ENCODE assay signal across 20 cellular contexts in the genomic region with DNA sequence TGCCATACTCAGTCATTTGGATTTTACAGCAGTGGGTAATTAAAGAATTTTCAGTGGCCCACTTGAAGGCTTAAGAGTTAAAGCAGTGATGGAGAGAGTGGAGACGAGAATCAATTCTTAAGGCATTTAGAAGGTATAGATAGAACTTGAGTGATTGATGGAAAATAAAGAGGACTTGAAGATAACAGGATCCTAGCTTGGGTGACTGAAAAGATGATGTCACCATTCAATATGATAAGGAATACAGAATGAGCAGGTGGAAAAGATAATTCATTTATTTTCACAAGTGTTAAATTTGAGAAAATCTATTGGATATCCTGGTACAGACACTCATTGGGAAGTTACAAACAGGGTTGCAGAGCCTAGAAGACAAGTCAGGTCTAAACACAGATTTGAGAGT. TPM values are rescaled to one million over a fixed set of nuclear protein-coding genes. Genes with fewer than 3 reads are reported as not detected.
DNase-seq lines count a peak whose midpoint lies in the region; ATAC-seq and TF ChIP-seq lines count a peak whose summit lies in the region.
"Had no signal": no experiment of that assay in that cellular context is flagged by ENCODE, and none has a peak within 500 bp of the region (broad histone marks: within the 10 kb centered on the region; RNA-seq: fewer than 3 reads in every experiment).

No MANE protein-coding gene starts in this region.

- H3K9ac ChIP-seq in OCI-LY3 (ENCODE audit: low read length) (no peak overlapping the region), iPS-20b (ENCODE audit: low read depth, low read length) (0 out of 2 replicates have a peak overlapping the region, but pooled peaks have one; percentile 7), neural progenitor cell (no peak overlapping the region)

- TF ChIP-seq CTCF in GM23338 (conservative IDR thresholded peaks at IDR 0.05; ENCODE audit: low read depth in 2 of 2): no peak
- no peak for TF ChIP-seq CTCF in OCI-LY3 (IDR thresholded peaks at IDR 0.05; ENCODE audit: low read depth, low read length)
- TF ChIP-seq CTCF in neural progenitor cell (IDR thresholded peaks at IDR 0.05): no peak
- TF ChIP-seq CTCF in BE2C (IDR thresholded peaks at IDR 0.05; ENCODE audit: low read depth, low read length): no peak

- H3K27me3 ChIP-seq in GM23338 (ENCODE audit: insufficient read depth) (no peaks in the 10 kb centered on the region), OCI-LY3 (ENCODE audit: low read depth, low read length) (no peaks in the 10 kb centered on the region), iPS-20b (ENCODE audit: insufficient read depth, low read length) (no peaks in the 10 kb centered on the region), neural progenitor cell (no peaks in the 10 kb centered on the region), BE2C (no peaks in the 10 kb centered on the region)

- H3K27ac ChIP-seq in GM23338 (ENCODE audit: low read depth) (peak overlapping the region; percentile 61), OCI-LY3 (ENCODE audit: low read length) (peak overlapping the region; percentile 11; the same call in 1 of the 2 replicates), iPS-20b (ENCODE audit: low read length) (no peak overlapping the region), neural progenitor cell (peak overlapping the region; percentile 82)
- H3K27ac ChIP-seq: A549 had no signal

- H3K27me3 Mint-ChIP-seq in GM23338 (ENCODE audit: insufficient read depth, low read depth, poor library complexity) (no peaks in the 10 kb centered on the region), neural progenitor cell (ENCODE audit: insufficient read depth, low read depth) (peaks cover 2% of the 10 kb centered on the region)
- H3K27me3 Mint-ChIP-seq: CD4-positive, alpha-beta memory T cell had no signal

- H3K4me1 ChIP-seq in GM23338 (ENCODE audit: insufficient read depth) (no peaks in the 10 kb centered on the region; the same call in 1 of the 2 replicates), OCI-LY3 (ENCODE audit: low read length) (peaks cover 28% of the 10 kb centered on the region), iPS-20b (ENCODE audit: insufficient read depth, low read length) (no peaks in the 10 kb centered on the region; the same call in 1 of the 2 replicates), neural progenitor cell (peaks cover 30% of the 10 kb centered on the region), BE2C (no peaks in the 10 kb centered on the region)

- H2AFZ ChIP-seq in GM23338 (no peak overlapping the region), OCI-LY3 (ENCODE audit: low read depth, low read length) (no peak overlapping the region), neural progenitor cell (replicated peaks) (no peak overlapping the region)

- no peaks in the 10 kb centered on the region for H3K9me2 ChIP-seq in GM23338 (ENCODE audit: insufficient read depth)

- peaks cover 1% of the 10 kb centered on the region for H3F3A ChIP-seq in GM23338 (replicated peaks; ENCODE audit: low read depth)
- H3F3A ChIP-seq in neural progenitor cell (ENCODE audit: low read depth): peaks cover 63% of the 10 kb centered on the region

- no peak overlapping the region for H3K4me2 ChIP-seq in GM23338
- no peak overlapping the region for H3K4me2 ChIP-seq in OCI-LY3 (ENCODE audit: low read length)
- peak overlapping the region; percentile 16 for H3K4me2 ChIP-seq in neural progenitor cell
- H3K4me2 ChIP-seq: A549 had no signal

- H4K20me1 ChIP-seq in GM23338 (replicated peaks; ENCODE audit: insufficient read depth): peaks cover 38% of the 10 kb centered on the region
- no peaks in the 10 kb centered on the region for H4K20me1 ChIP-seq in OCI-LY3 (ENCODE audit: insufficient read depth, low read length)
- H4K20me1 ChIP-seq in neural progenitor cell (ENCODE audit: low read depth): peaks cover 71% of the 10 kb centered on the region

- no peak for DNase-seq in GM23338 (ENCODE audit: low spot score)
- DNase-seq in neural progenitor cell (ENCODE audit: low spot score): no peak
- DNase-seq in BE2C: no peak
- DNase-seq in mesenteric fat pad (ENCODE audit: low spot score): no peak
- DNase-seq in RPMI8226: no peak
- DNase-seq: 8988T; ACHN; AML-193; C1 segment of cervical spinal cord; Calu3; CD4-positive, alpha-beta memory T cell; COR-L47; DMS53; DMS79 treated with DMSO at 0.1 percent for 48 hours; GF-D8; GOT3 had no signal

- H3K4me3 ChIP-seq in GM23338: no peak overlapping the region
- H3K4me3 ChIP-seq in OCI-LY3 (ENCODE audit: low read length): no peak overlapping the region
- no peak overlapping the region for H3K4me3 ChIP-seq in iPS-20b (ENCODE audit: low read length)
- no peak overlapping the region for H3K4me3 ChIP-seq in neural progenitor cell
- H3K4me3 ChIP-seq in BE2C (ENCODE audit: low read depth, low read length): no peak overlapping the region
- H3K4me3 ChIP-seq: A549, HAP-1 had no signal

- H3K9me3 ChIP-seq in OCI-LY3 (ENCODE audit: insufficient read depth, low read length) (no peaks in the 10 kb centered on the region), iPS-20b (ENCODE audit: insufficient read depth, low read depth, low read length) (no peaks in the 10 kb centered on the region), neural progenitor cell (ENCODE audit: low read depth) (no peaks in the 10 kb centered on the region), BE2C (no peaks in the 10 kb centered on the region)
- H3K9me3 ChIP-seq: A549, HAP-1 had no signal

- H3K9me3 Mint-ChIP-seq in GM23338 (no peaks in the 10 kb centered on the region), neural progenitor cell (no peaks in the 10 kb centered on the region)
- H3K9me3 Mint-ChIP-seq: CD4-positive, alpha-beta memory T cell had no signal

- H3K4me3 Mint-ChIP-seq in GM23338: no peak overlapping the region
- no peak overlapping the region for H3K4me3 Mint-ChIP-seq in neural progenitor cell
- H3K4me3 Mint-ChIP-seq: CD4-positive, alpha-beta memory T cell had no signal

- H3K36me3 ChIP-seq in GM23338 (ENCODE audit: insufficient read depth) (peaks cover 81% of the 10 kb centered on the region), OCI-LY3 (replicated peaks; ENCODE audit: low read depth, low read length) (peaks cover 65% of the 10 kb centered on the region), iPS-20b (ENCODE audit: insufficient read depth, low read depth, low read length) (peaks cover 100% of the 10 kb centered on the region), neural progenitor cell (peaks cover 36% of the 10 kb centered on the region), BE2C (peaks cover 94% of the 10 kb centered on the region)

- H3K4me1 Mint-ChIP-seq in GM23338 (peaks cover 6% of the 10 kb centered on the region), neural progenitor cell (no peaks in the 10 kb centered on the region)

- ATAC-seq in GM23338: no peak
- ATAC-seq: A549 had no signal

- H3K36me3 Mint-ChIP-seq in GM23338 (ENCODE audit: low read depth) (peaks cover 69% of the 10 kb centered on the region), neural progenitor cell (peaks cover 35% of the 10 kb centered on the region)

- peaks cover 86% of the 10 kb centered on the region for H3K79me2 ChIP-seq in GM23338 (replicated peaks; ENCODE audit: insufficient read depth)
- peaks cover 61% of the 10 kb centered on the region for H3K79me2 ChIP-seq in OCI-LY3 (ENCODE audit: low read length)
- H3K79me2 ChIP-seq in neural progenitor cell (ENCODE audit: low read depth): peaks cover 73% of the 10 kb centered on the region

- H3K27ac Mint-ChIP-seq in GM23338: no peak overlapping the region
- no peak overlapping the region for H3K27ac Mint-ChIP-seq in neural progenitor cell
- H3K27ac Mint-ChIP-seq: CD4-positive, alpha-beta memory T cell had no signal

TF ChIP-seq in GM23338, 12 proteins besides CTCF, POLR2A, EP300 and RAD21:
- TF ChIP-seq ZNF331 (CRISPR knock-in tag; IDR thresholded peaks at IDR 0.05; ENCODE audit: low read depth): no peak

RNA-seq across cellular contexts. Expression of a gene that starts 35.2 kb away (rescaled TPM):
- total RNA-seq in GM23338 (2014; rRNA removed; shearing (Covaris generic)): 482 and 499 TPM in 2 replicates
- polyA plus RNA-seq in GM23338 (2016; fragmentation: Nextera tagmentation; extraction: Ambion mirVana): 432 and 524 TPM in 2 replicates
- total RNA-seq in neural progenitor cell (ENCODE audit: low replicate concordance): 585 and 807 TPM in 2 replicates
- polyA plus RNA-seq in BE2C (2012; ENCODE audit: insufficient read depth, insufficient read length, low read depth): 271 TPM
- 213 TPM for total RNA-seq in mesenteric fat pad
